ENCODE assay signal across 9 cellular contexts in genomic region chrX:103081051-103081450, GRCh38. TPM values are rescaled to one million over a fixed set of nuclear protein-coding genes. Genes with fewer than 3 reads are reported as not detected.
"Had no signal": no experiment of that assay in that cellular context is flagged by ENCODE, and none has a peak within 500 bp of the region (broad histone marks: within the 10 kb centered on the region; RNA-seq: fewer than 3 reads in every experiment).

No MANE protein-coding gene starts in this region.

- ATAC-seq: HepG2, K562 had no signal

- H3K4me3 Mint-ChIP-seq: IgD-negative memory B cell had no signal

- H3K27ac ChIP-seq: HL-60 had no signal

- H3K4me1 Mint-ChIP-seq: IgD-negative memory B cell had no signal

- H3K4me3 ChIP-seq: K562 had no signal

- H3K36me3 Mint-ChIP-seq: IgD-negative memory B cell had no signal

- DNase-seq: IMR-90, KBM-7, KG1 had no signal

- H3K9me3 Mint-ChIP-seq: IgD-negative memory B cell had no signal

- FAIRE-seq: HepG2, HTR-8/SVneo, K562 had no signal

RNA-seq across cellular contexts. Expression of gene NXF3, which starts 11.9 kb away (rescaled TPM):
- total RNA-seq: HepG2, HT-29, IMR-90 had no signal
- polyA plus RNA-seq: IgD-negative memory B cell, IMR-90 had no signal

RNA-seq across cellular contexts. Expression of gene BEX1, which starts 17.1 kb away (rescaled TPM):
- total RNA-seq: HT-29, K562 had no signal
- polyA plus RNA-seq: IgD-negative memory B cell, K562 had no signal
